Comparison of ENCODE assay signal across 12 cellular contexts in the genomic region with DNA sequence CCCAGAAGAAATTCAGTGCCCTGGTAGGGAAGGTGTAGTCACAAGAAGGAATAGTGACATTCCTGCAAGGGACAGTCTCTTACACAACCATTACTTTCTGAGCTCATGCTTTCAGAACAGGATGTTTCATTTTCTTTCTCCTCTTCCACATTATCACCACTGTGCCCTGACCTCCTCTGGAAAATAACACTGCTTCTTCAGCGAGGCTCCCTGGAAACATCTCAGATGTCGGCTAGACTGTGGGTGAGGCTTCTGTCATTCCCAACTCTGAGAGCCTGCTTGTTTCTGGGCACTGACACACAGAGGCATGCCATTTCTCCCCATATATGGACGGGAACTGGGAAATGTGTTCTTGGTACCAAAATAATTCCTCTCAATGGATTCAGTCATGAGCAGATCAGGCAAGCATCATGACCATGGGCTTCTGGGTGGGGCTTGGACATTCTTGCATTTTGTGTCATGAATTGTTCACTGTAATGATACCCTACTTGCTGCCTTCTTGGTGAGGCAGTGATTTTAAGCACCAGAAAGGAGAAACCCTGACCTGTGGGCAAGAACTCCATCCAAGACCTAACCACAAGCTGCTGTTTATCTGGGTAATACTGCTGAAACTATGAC. TPM values are rescaled to one million over a fixed set of nuclear protein-coding genes. Genes with fewer than 3 reads are reported as not detected.
DNase-seq lines count a peak whose midpoint lies in the region; ATAC-seq and TF ChIP-seq lines count a peak whose summit lies in the region.
"Had no signal": no experiment of that assay in that cellular context is flagged by ENCODE, and none has a peak within 500 bp of the region (broad histone marks: within the 10 kb centered on the region; RNA-seq: fewer than 3 reads in every experiment).

No MANE protein-coding gene starts in this region.

- intact Hi-C loops in uterus (cut with DNase I; ENCODE audit: low total_unique reads), result no loop called here

- 39% methylated on average over 3 of the region's 3 CpGs for WGBS in SK-N-SH (ENCODE audit: low lambda C conversion rate)
- 56 to 69% methylated on average over 3 of the region's 3 CpGs for WGBS in esophagus, 2 donors
- WGBS in lung, 2 donors, result 56 to 74% methylated on average over 3 of the region's 3 CpGs

- H3K27me3 ChIP-seq in SK-N-SH (ENCODE audit: insufficient read depth), result no peaks in the 10 kb centered on the region
- H3K27me3 ChIP-seq in esophagus (ENCODE audit: control insufficient read depth in 1 of 2, insufficient read depth in 2 of 2, low read length in 2 of 2), result no peaks in the 10 kb centered on the region
- H3K27me3 ChIP-seq in lung (ENCODE audit: control insufficient read depth, insufficient read depth), result no peaks in the 10 kb centered on the region
- H3K27me3 ChIP-seq in uterus, result no peaks in the 10 kb centered on the region

- TF ChIP-seq RAD21 in SK-N-SH (IDR thresholded peaks at IDR 0.05; ENCODE audit: low read length), result no peak

- POLR2A ChIA-PET in SK-N-SH (lab: Yijun Ruan, JAX), result no interaction called here

- no peaks in the 10 kb centered on the region for H3K9me3 ChIP-seq in SK-N-SH
- H3K9me3 ChIP-seq in esophagus (ENCODE audit: control insufficient read depth in 2 of 2, insufficient read depth in 1 of 2, low read depth in 1 of 2, low read length in 1 of 2), result no peaks in the 10 kb centered on the region
- H3K9me3 ChIP-seq in lung (ENCODE audit: control insufficient read depth in 2 of 2, insufficient read depth in 1 of 2, low read length in 1 of 2), result no peaks in the 10 kb centered on the region
- H3K9me3 ChIP-seq in uterus, result no peaks in the 10 kb centered on the region

- no peak for TF ChIP-seq CTCF in SK-N-SH (IDR thresholded peaks at IDR 0.05)
- TF ChIP-seq CTCF in lung (IDR thresholded peaks at IDR 0.05; ENCODE audit: control extremely low read depth, extremely low read depth), result no peak
- TF ChIP-seq CTCF in uterus (IDR thresholded peaks at IDR 0.05), result no peak

- CTCF ChIA-PET in SK-N-SH (lab: Yijun Ruan, JAX), result interaction anchor here (0.6 to 1.1 kb wide), 5 partner anchors 13 to 295 kb away, joined by 3 to 5 read pairs (median 3); a partner anchor contains a TSS

- no peaks in the 10 kb centered on the region for H3K36me3 ChIP-seq in SK-N-SH (replicated peaks in 1 of 2; ENCODE audit: control insufficient read depth in 1 of 2, insufficient read depth in 2 of 2, low read length in 1 of 2)
- no peaks in the 10 kb centered on the region for H3K36me3 ChIP-seq in esophagus (ENCODE audit: control insufficient read depth in 2 of 2, insufficient read depth in 2 of 2, low read length in 1 of 2)
- no peaks in the 10 kb centered on the region for H3K36me3 ChIP-seq in lung (ENCODE audit: control insufficient read depth in 2 of 2, insufficient read depth in 2 of 2, low read length in 2 of 2)
- no peaks in the 10 kb centered on the region for H3K36me3 ChIP-seq in uterus

- H2AFZ ChIP-seq in SK-N-SH (ENCODE audit: low read depth), result peak overlapping the region; percentile 20; the same call in 1 of the 2 replicates

- no peak overlapping the region for H3K9ac ChIP-seq in SK-N-SH

- no peak for DNase-seq in SK-N-SH
- no peak for DNase-seq in lung (ENCODE audit: low spot score)
- peak; percentile 48 to 49 for DNase-seq in uterus
- DNase-seq in DMS153 treated with DMSO at 0.1 percent for 48 hours (lab: John Stamatoyannopoulos, UW; ENCODE audit: unreplicated experiment), result no peak
- DNase-seq in NCI-H748 (lab: John Stamatoyannopoulos, UW; ENCODE audit: unreplicated experiment), result no peak
- DNase-seq: caudate nucleus, NCI-H2081, small intestine had no signal

- H3F3A ChIP-seq in SK-N-SH (replicated peaks; ENCODE audit: insufficient read depth), result no peaks in the 10 kb centered on the region

- no peaks in the 10 kb centered on the region for H3K79me2 ChIP-seq in SK-N-SH (ENCODE audit: insufficient read depth)

- H3K4me3 ChIP-seq in SK-N-SH (ENCODE audit: low read depth in 2 of 2, low read length in 1 of 2), result 0 out of 4 replicates have a peak overlapping the region, but pooled peaks of 1 of the 2 experiments have one; percentile 5
- no peak overlapping the region for H3K4me3 ChIP-seq in esophagus (ENCODE audit: low read depth in 1 of 2, low read length in 2 of 2)
- no peak overlapping the region for H3K4me3 ChIP-seq in lung
- no peak overlapping the region for H3K4me3 ChIP-seq in uterus

- no peak for ATAC-seq in SK-N-SH treated with all-trans-retinoic acid at 6 μM for 48 hours
- ATAC-seq in lung (ENCODE audit: insufficient read depth, low FRiP score), result no peak
- no peak for ATAC-seq in HG03135 (IDR thresholded peaks at IDR 0.05; ENCODE audit: unreplicated experiment)

- TF ChIP-seq EP300 in SK-N-SH (IDR thresholded peaks at IDR 0.05; ENCODE audit: borderline replicate concordance in 1 of 2, low read depth in 1 of 2, low read length in 1 of 2), result no peak

- H3K27ac ChIP-seq in SK-N-SH (ENCODE audit: low read depth in 2 of 2, low read length in 1 of 2) (peak overlapping the region in 1 of 2 experiments; percentile 35; a peak in 1 of 4 replicates), esophagus (ENCODE audit: low read depth in 2 of 2, low read length in 1 of 2) (peak overlapping the region; percentile 39 to 70), lung (ENCODE audit: low read depth in 1 of 2, low read length in 1 of 2) (peak overlapping the region; percentile 38 to 55), uterus (peak overlapping the region; percentile 73 to 74)
- H3K27ac ChIP-seq: 22Rv1 had no signal

- H3K4me2 ChIP-seq in SK-N-SH, result peak overlapping the region; percentile 14; the same call in 1 of the 2 replicates

- no peak for TF ChIP-seq POLR2A in uterus (IDR thresholded peaks at IDR 0.05)

- H3K9me2 ChIP-seq in SK-N-SH, result no peaks in the 10 kb centered on the region

- H4K20me1 ChIP-seq in SK-N-SH (ENCODE audit: insufficient read depth), result no peaks in the 10 kb centered on the region

- H3K4me1 ChIP-seq in SK-N-SH (ENCODE audit: control insufficient read depth in 1 of 2, insufficient read depth in 2 of 2, low read depth in 1 of 2, low read length in 1 of 2) (peaks cover 0 to 13% of the 10 kb centered on the region in 2 experiments; a peak in 1 of 4 replicates), esophagus (ENCODE audit: control insufficient read depth in 2 of 2, insufficient read depth in 2 of 2, low read length in 1 of 2) (peaks cover 0 to 3% of the 10 kb centered on the region in 2 donors), lung (ENCODE audit: control insufficient read depth in 2 of 2, insufficient read depth in 2 of 2, low read length in 2 of 2) (peaks cover 0 to 3% of the 10 kb centered on the region in 2 donors), uterus (peaks cover 0 to 6% of the 10 kb centered on the region in 2 donors)

TF ChIP-seq in SK-N-SH, 30 proteins besides CTCF, POLR2A, EP300 and RAD21:
- no peak for TF ChIP-seq RCOR1 (IDR thresholded peaks at IDR 0.05; ENCODE audit: low read length)
- 0 out of 2 replicates have a peak, but pooled peaks have one; percentile 9 for TF ChIP-seq NFIC (IDR thresholded peaks at IDR 0.05; ENCODE audit: borderline replicate concordance)
- TF ChIP-seq TCF12 (IDR thresholded peaks at IDR 0.05), result 0 out of 2 replicates have a peak, but pooled peaks have one; percentile 34
TF ChIP-seq in SK-N-SH: peak in this region for 2.

TF ChIP-seq in SK-N-SH treated with all-trans-retinoic acid at 6 μM for 48 hours, 23 proteins besides CTCF, POLR2A, EP300 and RAD21 (continues in another document):
- TF ChIP-seq ZC3H10 (CRISPR knock-in tag; IDR thresholded peaks at IDR 0.05), result no peak
- no peak for TF ChIP-seq ZNF565 (CRISPR knock-in tag; conservative IDR thresholded peaks at IDR 0.05; ENCODE audit: low read depth)
- TF ChIP-seq ZFP3 (CRISPR knock-in tag; IDR thresholded peaks at IDR 0.05), result no peak
- TF ChIP-seq CSDC2 (CRISPR knock-in tag; IDR thresholded peaks at IDR 0.05), result no peak
- TF ChIP-seq, protein P1, sequence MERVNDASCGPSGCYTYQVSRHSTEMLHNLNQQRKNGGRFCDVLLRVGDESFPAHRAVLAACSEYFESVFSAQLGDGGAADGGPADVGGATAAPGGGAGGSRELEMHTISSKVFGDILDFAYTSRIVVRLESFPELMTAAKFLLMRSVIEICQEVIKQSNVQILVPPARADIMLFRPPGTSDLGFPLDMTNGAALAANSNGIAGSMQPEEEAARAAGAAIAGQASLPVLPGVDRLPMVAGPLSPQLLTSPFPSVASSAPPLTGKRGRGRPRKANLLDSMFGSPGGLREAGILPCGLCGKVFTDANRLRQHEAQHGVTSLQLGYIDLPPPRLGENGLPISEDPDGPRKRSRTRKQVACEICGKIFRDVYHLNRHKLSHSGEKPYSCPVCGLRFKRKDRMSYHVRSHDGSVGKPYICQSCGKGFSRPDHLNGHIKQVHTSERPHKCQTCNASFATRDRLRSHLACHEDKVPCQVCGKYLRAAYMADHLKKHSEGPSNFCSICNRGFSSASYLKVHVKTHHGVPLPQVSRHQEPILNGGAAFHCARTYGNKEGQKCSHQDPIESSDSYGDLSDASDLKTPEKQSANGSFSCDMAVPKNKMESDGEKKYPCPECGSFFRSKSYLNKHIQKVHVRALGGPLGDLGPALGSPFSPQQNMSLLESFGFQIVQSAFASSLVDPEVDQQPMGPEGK (CRISPR knock-in tag; IDR thresholded peaks at IDR 0.05; ENCODE audit: borderline replicate concordance), result no peak
- no peak for TF ChIP-seq ESRRG (CRISPR knock-in tag; IDR thresholded peaks at IDR 0.05)
- TF ChIP-seq, protein P2, sequence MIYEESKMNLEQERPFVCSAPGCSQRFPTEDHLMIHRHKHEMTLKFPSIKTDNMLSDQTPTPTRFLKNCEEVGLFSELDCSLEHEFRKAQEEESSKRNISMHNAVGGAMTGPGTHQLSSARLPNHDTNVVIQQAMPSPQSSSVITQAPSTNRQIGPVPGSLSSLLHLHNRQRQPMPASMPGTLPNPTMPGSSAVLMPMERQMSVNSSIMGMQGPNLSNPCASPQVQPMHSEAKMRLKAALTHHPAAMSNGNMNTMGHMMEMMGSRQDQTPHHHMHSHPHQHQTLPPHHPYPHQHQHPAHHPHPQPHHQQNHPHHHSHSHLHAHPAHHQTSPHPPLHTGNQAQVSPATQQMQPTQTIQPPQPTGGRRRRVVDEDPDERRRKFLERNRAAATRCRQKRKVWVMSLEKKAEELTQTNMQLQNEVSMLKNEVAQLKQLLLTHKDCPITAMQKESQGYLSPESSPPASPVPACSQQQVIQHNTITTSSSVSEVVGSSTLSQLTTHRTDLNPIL (CRISPR knock-in tag; IDR thresholded peaks at IDR 0.05; ENCODE audit: low read depth), result no peak
- no peak for TF ChIP-seq ZFP30 (CRISPR knock-in tag; IDR thresholded peaks at IDR 0.05)
- TF ChIP-seq RARB (CRISPR knock-in tag; IDR thresholded peaks at IDR 0.05), result no peak
- TF ChIP-seq TCF4 (CRISPR knock-in tag; IDR thresholded peaks at IDR 0.05; ENCODE audit: borderline replicate concordance), result no peak

RNA-seq across cellular contexts. Expression of a gene that starts 14.3 kb away (rescaled TPM):
- polyA plus RNA-seq in SK-N-SH (2012; rRNA removed) (0.08 and 0.13 TPM in 2 replicates), esophagus (1 to 10 TPM; 9.0 to 9.3 TPM), lung (10 to 100 TPM in 1 of 2 donors, 1 to 10 TPM in 1; 3.7 to 20.5 TPM)
- 0.14 and 0.18 TPM in 2 replicates for polyA plus RNA-seq in SK-N-SH (2012; cell fraction: cytosol; rRNA removed)
- polyA plus RNA-seq in SK-N-SH (2012; cell fraction: nucleus; rRNA removed), result 0.04 and 0.09 TPM in 2 replicates
- total RNA-seq in lung (10 to 100 TPM in 1 of 2 donors, 1 to 10 TPM in 1; 4.4 to 15.4 TPM), uterus (100 to 1,000 TPM in 1 of 4 donors, 10 to 100 TPM in 3; 20.0 to 173 (median 43.2) TPM)

Comparison
In these comparisons a context has a peak if more than half of its experiments do, and no peak if none do; other contexts are left out.
1. DNase-seq: peak in uterus (2 of 2); none in SK-N-SH (single experiment), lung (single experiment), DMS153 treated with DMSO at 0.1 percent for 48 hours (single experiment) and NCI-H748 (single experiment).